ENCODE assay signal across 8 cellular contexts in genomic region chr18:11909597-11910026, GRCh38. TPM values are rescaled to one million over a fixed set of nuclear protein-coding genes. Genes with fewer than 3 reads are reported as not detected.
A peak's percentile ranks its signal among the peaks of the same experiment; 100 is the strongest.
DNase-seq lines count a peak whose midpoint lies in the region; ATAC-seq and TF ChIP-seq lines count a peak whose summit lies in the region.

No MANE protein-coding gene starts in this region.

- peak overlapping the region; percentile 82 to 93 (median 88) for H3K4me3 Mint-ChIP-seq in nephron

- DNase-seq in DMS 273 (lab: John Stamatoyannopoulos, UW; ENCODE audit: unreplicated experiment) (peak; percentile 8), DMS 273 treated with DMSO at 0.1 percent for 48 hours (lab: John Stamatoyannopoulos, UW) (no peak), NCI-H2029 treated with DMSO at 0.1 percent for 48 hours (lab: John Stamatoyannopoulos, UW) (peak; percentile 45), dermis blood vessel endothelial cell (peak; percentile 61)
- no peak for DNase-seq in stimulated activated CD4-positive, alpha-beta T cell treated with anti-CD3 and anti-CD28 coated beads, Interleukin-4, amount 100 ng/mL, for 1 hour
- DNase-seq in NK-92 treated with Interleukin-12 subunit alpha and Interleukin-12 subunit beta, amount 100 ng/mL, for 24 hours (lab: John Stamatoyannopoulos, UW), result no peak

- H3K27ac Mint-ChIP-seq in nephron, result peak overlapping the region; percentile 95 to 99 (median 97)

- ATAC-seq in GM21723 (IDR thresholded peaks at IDR 0.05; ENCODE audit: unreplicated experiment), result no peak

- H3K36me3 Mint-ChIP-seq in nephron (ENCODE audit: low read depth), result no peaks in the 10 kb centered on the region

- no peaks in the 10 kb centered on the region for H3K9me3 Mint-ChIP-seq in nephron

- TF ChIP-seq CTCF in nephron (IDR thresholded peaks at IDR 0.05; ENCODE audit: unreplicated experiment in 3 of 3), result no peak

- no peaks in the 10 kb centered on the region for H3K27me3 Mint-ChIP-seq in nephron (ENCODE audit: low read depth)

- H3K4me1 Mint-ChIP-seq in nephron, result peaks cover 11% of the 10 kb centered on the region

RNA-seq across cellular contexts. Expression of gene MPPE1, which starts 1.5 kb away (rescaled TPM):
- total RNA-seq in dermis blood vessel endothelial cell, result 14.6 and 15.6 TPM in 2 replicates

RNA-seq across cellular contexts. Expression of gene CHMP1B, which starts 58.4 kb away (rescaled TPM):
- 71.8 and 89.3 TPM in 2 replicates for total RNA-seq in dermis blood vessel endothelial cell

Comparison
In these comparisons a context has a peak if more than half of its experiments do, and no peak if none do; other contexts are left out.
1. DNase-seq: peak in DMS 273 (single experiment), NCI-H2029 treated with DMSO at 0.1 percent for 48 hours (single experiment) and dermis blood vessel endothelial cell (single experiment); none in DMS 273 treated with DMSO at 0.1 percent for 48 hours (single experiment), stimulated activated CD4-positive, alpha-beta T cell treated with anti-CD3 and anti-CD28 coated beads, Interleukin-4, amount 100 ng/mL, for 1 hour (single experiment) and NK-92 treated with Interleukin-12 subunit alpha and Interleukin-12 subunit beta, amount 100 ng/mL, for 24 hours (single experiment).